9 cellular contexts compared by ENCODE assay signal in genomic region chr5:146466521-146467349, GRCh38. TPM values are rescaled to one million over a fixed set of nuclear protein-coding genes. Genes with fewer than 3 reads are reported as not detected.
DNase-seq lines count a peak whose midpoint lies in the region; ATAC-seq, FAIRE-seq and TF ChIP-seq lines count a peak whose summit lies in the region.
"Had no signal": no experiment of that assay in that cellular context is flagged by ENCODE, and none has a peak within 500 bp of the region (broad histone marks: within the 10 kb centered on the region; RNA-seq: fewer than 3 reads in every experiment).

No MANE protein-coding gene starts in this region.

- CTCF ChIA-PET in activated CD8-positive, alpha-beta T cell treated with anti-CD3 and anti-CD28 coated beads, Interleukin-2, amount 10 ng/mL, durations not matched to agents 7 days and 5 days (lab: Charles Lee), result interaction anchor here (0.7 to 3.5 kb wide), 5 partner anchors 9 to 20 kb away, joined by 3 to 9 read pairs (median 6); partner anchors contain the start of gene TCERG1

- H3K4me2 ChIP-seq in DND-41 (ENCODE audit: insufficient read depth, low read length) (no peak overlapping the region), neural cell (ENCODE audit: low read length) (peak overlapping the region; percentile 33)

- H3F3A ChIP-seq in neural cell (ENCODE audit: insufficient read depth, low read length, poor library complexity, severe bottlenecking), result no peaks in the 10 kb centered on the region

- H4K20me1 ChIP-seq in DND-41 (ENCODE audit: insufficient read depth, low read length) (peaks cover 26% of the 10 kb centered on the region), neural cell (ENCODE audit: insufficient read depth) (no peaks in the 10 kb centered on the region)

- H3K4me1 ChIP-seq in DND-41 (ENCODE audit: insufficient read depth, low read length), result no peaks in the 10 kb centered on the region

- no peaks in the 10 kb centered on the region for H3K27me3 Mint-ChIP-seq in activated CD8-positive, alpha-beta T cell treated with anti-CD3 and anti-CD28 coated beads, Interleukin-2, amount 10 ng/mL, durations not matched to agents 7 days and 5 days (ENCODE audit: low read depth)

- H3K4me1 Mint-ChIP-seq in activated CD8-positive, alpha-beta T cell treated with anti-CD3 and anti-CD28 coated beads, Interleukin-2, amount 10 ng/mL, durations not matched to agents 7 days and 5 days (ENCODE audit: low read depth), result peaks cover 18% of the 10 kb centered on the region

- H3K4me3 ChIP-seq in DND-41 (ENCODE audit: low read depth in 1 of 2, low read length in 2 of 2), result no peak overlapping the region
- peak overlapping the region; percentile 44 for H3K4me3 ChIP-seq in neural cell (ENCODE audit: low read length)
- no peak overlapping the region for H3K4me3 ChIP-seq in lower leg skin (ENCODE audit: low read depth, poor library complexity, severe bottlenecking)

- H3K27ac ChIP-seq in DND-41 (ENCODE audit: low read length), result no peak overlapping the region
- no peak overlapping the region for H3K27ac ChIP-seq in neural cell (ENCODE audit: low read length)

- peak; percentile 45 for TF ChIP-seq CTCF in DND-41 (IDR thresholded peaks at IDR 0.05; ENCODE audit: borderline replicate concordance, extremely low read depth, low read length, poor library complexity, severe bottlenecking)
- TF ChIP-seq CTCF in neural cell (IDR thresholded peaks at IDR 0.05; ENCODE audit: poor library complexity, severe bottlenecking), result peak; percentile 62
- no peak for TF ChIP-seq CTCF in lower leg skin (IDR thresholded peaks at IDR 0.05)

- POLR2A ChIA-PET in activated CD8-positive, alpha-beta T cell treated with anti-CD3 and anti-CD28 coated beads, Interleukin-2, amount 10 ng/mL, durations not matched to agents 7 days and 5 days (lab: Charles Lee), result no interaction called here

- no peak overlapping the region; the same call in 1 of the 2 replicates for H3K9ac ChIP-seq in DND-41 (ENCODE audit: low read depth, low read length)
- no peak overlapping the region for H3K9ac ChIP-seq in neural cell (ENCODE audit: low read length)

- H3K27ac Mint-ChIP-seq in activated CD8-positive, alpha-beta T cell treated with anti-CD3 and anti-CD28 coated beads, Interleukin-2, amount 10 ng/mL, durations not matched to agents 7 days and 5 days, result no peak overlapping the region

- peak; percentile 59 for TF ChIP-seq RAD21 in neural cell (conservative IDR thresholded peaks at IDR 0.05)

- intact Hi-C loops in lower leg skin (cut with DNase I; ENCODE audit: low total_unique reads), result no loop called here

- DNase-seq in DND-41 (no peak), NAMALWA (ENCODE audit: low spot score) (peak; percentile 35), lower leg skin (ENCODE audit: low spot score in 2 of 2) (no peak)
- no peak for DNase-seq in activated CD8-positive, alpha-beta T cell treated with anti-CD3 and anti-CD28 coated beads, Interleukin-2, amount 10 ng/mL, durations not matched to agents 7 days and 5 days
- DNase-seq: effector memory CD4-positive, alpha-beta T cell had no signal

- H3K36me3 ChIP-seq in DND-41 (ENCODE audit: insufficient read depth, low read length) (peaks cover 94% of the 10 kb centered on the region), neural cell (ENCODE audit: insufficient read depth, low read length) (peaks cover 13% of the 10 kb centered on the region)

- no peak for TF ChIP-seq POLR2A in lower leg skin (IDR thresholded peaks at IDR 0.05)

- WGBS in lower leg skin, 2 donors, result 62 to 66% methylated on average over 3 of the region's 3 CpGs

- H3K9me3 ChIP-seq in DND-41 (ENCODE audit: insufficient read depth, low read length, severe bottlenecking) (no peaks in the 10 kb centered on the region), neural cell (ENCODE audit: low read length) (no peaks in the 10 kb centered on the region)

- no peak overlapping the region for H3K4me3 Mint-ChIP-seq in activated CD8-positive, alpha-beta T cell treated with anti-CD3 and anti-CD28 coated beads, Interleukin-2, amount 10 ng/mL, durations not matched to agents 7 days and 5 days

- H2AFZ ChIP-seq in DND-41 (ENCODE audit: low read depth, low read length), result no peak overlapping the region
- no peak overlapping the region for H2AFZ ChIP-seq in neural cell (ENCODE audit: low read depth, low read length)

- TF ChIP-seq EP300 in neural cell (conservative IDR thresholded peaks at IDR 0.05; ENCODE audit: poor library complexity, severe bottlenecking), result no peak

- H3K9me3 Mint-ChIP-seq in activated CD8-positive, alpha-beta T cell treated with anti-CD3 and anti-CD28 coated beads, Interleukin-2, amount 10 ng/mL, durations not matched to agents 7 days and 5 days (ENCODE audit: insufficient read depth), result no peaks in the 10 kb centered on the region

- H3K9me2 ChIP-seq in neural cell (ENCODE audit: insufficient read depth, low read length), result no peaks in the 10 kb centered on the region

- H3K79me2 ChIP-seq in DND-41 (ENCODE audit: insufficient read depth, low read length) (peaks cover 65% of the 10 kb centered on the region), neural cell (replicated peaks; ENCODE audit: insufficient read depth, low read length) (peaks cover 8% of the 10 kb centered on the region)

- H3K36me3 Mint-ChIP-seq in activated CD8-positive, alpha-beta T cell treated with anti-CD3 and anti-CD28 coated beads, Interleukin-2, amount 10 ng/mL, durations not matched to agents 7 days and 5 days (ENCODE audit: low read depth), result peaks cover 56% of the 10 kb centered on the region

- peak; percentile 64 for FAIRE-seq in colon (lab: Jason Lieb, UNC)

- ATAC-seq in DND-41 (ENCODE audit: insufficient read depth, low read depth) (no peak; the same call in 2 of the 3 replicates), GM21367 (IDR thresholded peaks at IDR 0.05; ENCODE audit: unreplicated experiment) (no peak), GM18870 (IDR thresholded peaks at IDR 0.05; ENCODE audit: unreplicated experiment) (no peak)
- ATAC-seq in activated CD8-positive, alpha-beta T cell treated with anti-CD3 and anti-CD28 coated beads, Interleukin-2, amount 10 ng/mL, durations not matched to agents 7 days and 5 days, result no peak

- H3K27me3 ChIP-seq in DND-41 (ENCODE audit: insufficient read depth, low read length, poor library complexity), result no peaks in the 10 kb centered on the region
- no peaks in the 10 kb centered on the region for H3K27me3 ChIP-seq in neural cell (ENCODE audit: insufficient read depth, low read depth, low read length)

TF ChIP-seq in neural cell, 6 proteins besides CTCF, POLR2A, EP300 and RAD21:
- TF ChIP-seq MXI1 (conservative IDR thresholded peaks at IDR 0.05; ENCODE audit: poor library complexity, severe bottlenecking) (no peak), TAF1 (IDR thresholded peaks at IDR 0.05; ENCODE audit: low read depth) (no peak), EZH2 (IDR thresholded peaks at IDR 0.05; ENCODE audit: borderline replicate concordance, insufficient read depth, low read length, poor library complexity, severe bottlenecking) (no peak), REST (IDR thresholded peaks at IDR 0.05; ENCODE audit: borderline replicate concordance) (no peak), POLR2AphosphoS5 (IDR thresholded peaks at IDR 0.05) (no peak), SMC3 (conservative IDR thresholded peaks at IDR 0.05; ENCODE audit: poor library complexity) (peak; percentile 64)

RNA-seq across cellular contexts. Expression of gene TCERG1, which starts 19.6 kb away (rescaled TPM):
- polyA plus RNA-seq in neural cell, result 209 and 238 TPM in 2 replicates
- 139 and 144 TPM in 2 replicates for polyA minus RNA-seq in neural cell
- 10 to 100 TPM; 33.8 to 69.5 (median 42.2) TPM for total RNA-seq in lower leg skin
- 10 to 100 TPM; 86.5 to 94.0 TPM for total RNA-seq in activated CD8-positive, alpha-beta T cell treated with anti-CD3 and anti-CD28 coated beads, Interleukin-2, amount 10 ng/mL, durations not matched to agents 7 days and 5 days

RNA-seq across cellular contexts. Expression of gene GPR151, which starts 49.3 kb away (rescaled TPM):
- 0.90 and 1.0 TPM in 2 replicates for polyA plus RNA-seq in neural cell
- polyA minus RNA-seq in neural cell, result 0.81 and 0.97 TPM in 2 replicates
- total RNA-seq in lower leg skin, result not detected
- not detected for total RNA-seq in activated CD8-positive, alpha-beta T cell treated with anti-CD3 and anti-CD28 coated beads, Interleukin-2, amount 10 ng/mL, durations not matched to agents 7 days and 5 days

Comparison
In these comparisons a context has a peak if more than half of its experiments do, and no peak if none do; other contexts are left out.
1. CTCF ChIP-seq: peak in DND-41 (single experiment) and neural cell (single experiment); none in lower leg skin (0 of 3).